ENCODE assay signal across 10 cellular contexts in genomic region chr4:111400736-111401135, GRCh38.
DNase-seq lines count a peak whose midpoint lies in the region; ATAC-seq, FAIRE-seq and TF ChIP-seq lines count a peak whose summit lies in the region.
"Had no signal": no experiment of that assay in that cellular context is flagged by ENCODE, and none has a peak within 500 bp of the region (broad histone marks: within the 10 kb centered on the region; RNA-seq: fewer than 3 reads in every experiment).

No MANE protein-coding gene starts in this region.

- no peaks in the 10 kb centered on the region for H3K36me3 Mint-ChIP-seq in activated CD8-positive, alpha-beta T cell treated with anti-CD3 and anti-CD28 coated beads, Interleukin-2, amount 10 ng/mL, durations not matched to agents 7 days and 5 days (ENCODE audit: low read depth)
- H3K36me3 Mint-ChIP-seq: stimulated activated naive B cell treated with anti-CD40 and anti-IgM and Interleukin-4, amounts not matched to agents 10 μg/mL and 1 μg/mL and 100 μg/mL, for 72 hours had no signal

- H3K27me3 Mint-ChIP-seq in activated CD8-positive, alpha-beta T cell treated with anti-CD3 and anti-CD28 coated beads, Interleukin-2, amount 10 ng/mL, durations not matched to agents 7 days and 5 days (ENCODE audit: low read depth): no peaks in the 10 kb centered on the region
- H3K27me3 Mint-ChIP-seq: stimulated activated naive B cell treated with anti-CD40 and anti-IgM and Interleukin-4, amounts not matched to agents 10 μg/mL and 1 μg/mL and 100 μg/mL, for 72 hours had no signal

- no peak for FAIRE-seq in endothelial cell of umbilical vein (lab: Jason Lieb, UNC)

- H3K27ac Mint-ChIP-seq in activated CD8-positive, alpha-beta T cell treated with anti-CD3 and anti-CD28 coated beads, Interleukin-2, amount 10 ng/mL, durations not matched to agents 7 days and 5 days: no peak overlapping the region
- H3K27ac Mint-ChIP-seq: activated T-helper 1 cell treated with anti-CD3 and anti-CD28 coated beads, Interleukin-12 subunit alpha, Interleukin-12 subunit beta, Interleukin-2, Interleukin-4 antibody, amounts not matched to agents 30 ng/mL and 10 ng/mL and 1 ng/mL, durations not matched to agents 14 hours and 24 hours and 36 hours; stimulated activated naive B cell treated with anti-CD40 and anti-IgM and Interleukin-4, amounts not matched to agents 10 μg/mL and 1 μg/mL and 100 μg/mL, for 72 hours had no signal

- no peak overlapping the region for H3K4me3 ChIP-seq in endothelial cell of umbilical vein (replicated peaks in 1 of 3; ENCODE audit: insufficient read depth in 1 of 3, low read depth in 1 of 3, low read length in 3 of 3)
- no peak overlapping the region for H3K4me3 ChIP-seq in mesendoderm (ENCODE audit: low read length)

- peak; percentile 65 for DNase-seq in EH (ENCODE audit: low read depth)
- DNase-seq in NCI-H345 (lab: John Stamatoyannopoulos, UW): peak; percentile 93
- peak; percentile 39 for DNase-seq in endothelial cell of umbilical vein (ENCODE audit: low read depth, low spot score)
- DNase-seq in nucleus accumbens (lab: John Stamatoyannopoulos, UW): peak in 29 of 56 donors; percentile 1 to 67 (median 19)
- DNase-seq in KG1 (lab: John Stamatoyannopoulos, UW): no peak
- no peak for DNase-seq in activated CD8-positive, alpha-beta T cell treated with anti-CD3 and anti-CD28 coated beads, Interleukin-2, amount 10 ng/mL, durations not matched to agents 7 days and 5 days
- no peak for DNase-seq in mesendoderm
- DNase-seq in KBM-7: no peak
- DNase-seq: stimulated activated naive B cell treated with anti-CD40 and anti-IgM and Interleukin-4, amounts not matched to agents 10 μg/mL and 1 μg/mL and 100 μg/mL, for 72 hours had no signal

- no peaks in the 10 kb centered on the region for H3K4me1 Mint-ChIP-seq in activated CD8-positive, alpha-beta T cell treated with anti-CD3 and anti-CD28 coated beads, Interleukin-2, amount 10 ng/mL, durations not matched to agents 7 days and 5 days (ENCODE audit: low read depth)
- H3K4me1 Mint-ChIP-seq: stimulated activated naive B cell treated with anti-CD40 and anti-IgM and Interleukin-4, amounts not matched to agents 10 μg/mL and 1 μg/mL and 100 μg/mL, for 72 hours had no signal

- H3K4me2 ChIP-seq in endothelial cell of umbilical vein (ENCODE audit: insufficient read depth, low read length): no peak overlapping the region
- H3K4me2 ChIP-seq in mesendoderm (ENCODE audit: low read length): no peak overlapping the region

- intact Hi-C loops in endothelial cell of umbilical vein (cut with micrococcal nuclease): no loop called here

- no peak overlapping the region for H3K4ac ChIP-seq in mesendoderm (ENCODE audit: low read depth, low read length)

- H2AK5ac ChIP-seq in mesendoderm (ENCODE audit: low read length): no peak overlapping the region

- in situ Hi-C loops in KBM-7 (cut with MboI; ENCODE audit: low pct_unique_long_range_greater_than_20kb, low sequenced_read_pairs): no loop called here

- no CpG with 5 or more reads among the region's 4 CpGs for WGBS in mesendoderm (ENCODE audit: extremely low coverage, insufficient coverage, low lambda C conversion rate)

- H3K18ac ChIP-seq in mesendoderm (ENCODE audit: low read length): no peak overlapping the region

- no TSS peak for BruUV-seq in endothelial cell of umbilical vein (replicated peaks; lab: Mats Ljungman, UMichigan)

- no peaks in the 10 kb centered on the region for H3K27me3 ChIP-seq in endothelial cell of umbilical vein (ENCODE audit: control insufficient read depth in 2 of 2, insufficient read depth in 2 of 2, low read length in 2 of 2)
- no peaks in the 10 kb centered on the region for H3K27me3 ChIP-seq in mesendoderm (ENCODE audit: insufficient read depth, low read length, poor library complexity)

- dilution Hi-C loops in endothelial cell of umbilical vein (cut with MboI; ENCODE audit: extremely low pct_ligation_motif_present, low sequenced_read_pairs): no loop called here

- no peak overlapping the region for H3K23ac ChIP-seq in mesendoderm (ENCODE audit: low read length)

- no peaks in the 10 kb centered on the region for H3K79me2 ChIP-seq in endothelial cell of umbilical vein (ENCODE audit: control insufficient read depth, insufficient read depth, low read length)
- no peaks in the 10 kb centered on the region for H3K79me2 ChIP-seq in mesendoderm (ENCODE audit: control insufficient read depth, insufficient read depth, low read length)

- no peaks in the 10 kb centered on the region for H3K9me1 ChIP-seq in endothelial cell of umbilical vein (replicated peaks; ENCODE audit: control insufficient read depth, extremely low read depth, insufficient read depth, low read length)

- no peaks in the 10 kb centered on the region for H3K9me3 Mint-ChIP-seq in activated CD8-positive, alpha-beta T cell treated with anti-CD3 and anti-CD28 coated beads, Interleukin-2, amount 10 ng/mL, durations not matched to agents 7 days and 5 days (ENCODE audit: insufficient read depth)
- H3K9me3 Mint-ChIP-seq: activated T-helper 1 cell treated with anti-CD3 and anti-CD28 coated beads, Interleukin-12 subunit alpha, Interleukin-12 subunit beta, Interleukin-2, Interleukin-4 antibody, amounts not matched to agents 30 ng/mL and 10 ng/mL and 1 ng/mL, durations not matched to agents 14 hours and 24 hours and 36 hours had no signal

- H3K9me3 ChIP-seq in endothelial cell of umbilical vein (replicated peaks; ENCODE audit: control insufficient read depth, insufficient read depth, low read length): no peaks in the 10 kb centered on the region

- TF ChIP-seq CTCF in endothelial cell of umbilical vein (IDR thresholded peaks at IDR 0.05; ENCODE audit: extremely low read depth in 1 of 2, insufficient read depth in 1 of 2, low read depth in 1 of 2, low read length in 2 of 2): no peak

- no peak for TF ChIP-seq POLR2A in endothelial cell of umbilical vein (IDR thresholded peaks at IDR 0.05; ENCODE audit: low read depth, low read length)

- no peak overlapping the region for H2BK15ac ChIP-seq in mesendoderm (replicated peaks; ENCODE audit: low read depth)

- H4K5ac ChIP-seq in mesendoderm (ENCODE audit: low read length): no peak overlapping the region

- H3K4me1 ChIP-seq in endothelial cell of umbilical vein (ENCODE audit: control insufficient read depth, extremely low read depth, insufficient read depth, low read length): no peaks in the 10 kb centered on the region
- no peaks in the 10 kb centered on the region for H3K4me1 ChIP-seq in mesendoderm (ENCODE audit: control insufficient read depth, low read depth, low read length)

- CTCF ChIA-PET in endothelial cell of umbilical vein (lab: Charles Lee): interaction anchor here (1.1 kb wide), 1 partner anchor 118 kb away, joined by 3 read pairs; no protein-coding TSS in a partner anchor
- CTCF ChIA-PET in activated CD8-positive, alpha-beta T cell treated with anti-CD3 and anti-CD28 coated beads, Interleukin-2, amount 10 ng/mL, durations not matched to agents 7 days and 5 days (lab: Charles Lee): no interaction called here

- no peaks in the 10 kb centered on the region for H3K79me1 ChIP-seq in mesendoderm (ENCODE audit: low read length)

- ATAC-seq in activated CD8-positive, alpha-beta T cell treated with anti-CD3 and anti-CD28 coated beads, Interleukin-2, amount 10 ng/mL, durations not matched to agents 7 days and 5 days: no peak
- ATAC-seq: stimulated activated naive B cell treated with anti-CD40 and anti-IgM and Interleukin-4, amounts not matched to agents 10 μg/mL and 1 μg/mL and 100 μg/mL, for 72 hours had no signal

- POLR2A ChIA-PET in endothelial cell of umbilical vein (lab: Charles Lee): no interaction called here
- POLR2A ChIA-PET in activated CD8-positive, alpha-beta T cell treated with anti-CD3 and anti-CD28 coated beads, Interleukin-2, amount 10 ng/mL, durations not matched to agents 7 days and 5 days (lab: Charles Lee): no interaction called here

- no peak overlapping the region for H3K56ac ChIP-seq in mesendoderm (ENCODE audit: low read length)

- H3K9ac ChIP-seq in endothelial cell of umbilical vein (replicated peaks; ENCODE audit: extremely low read depth, insufficient read depth, low read length) (no peak overlapping the region), mesendoderm (ENCODE audit: low read length) (no peak overlapping the region)

- no peak overlapping the region for H2BK120ac ChIP-seq in mesendoderm (ENCODE audit: low read depth, low read length)

- no peak overlapping the region for H2AFZ ChIP-seq in endothelial cell of umbilical vein (ENCODE audit: low read depth, low read length)

- no peak overlapping the region for H4K8ac ChIP-seq in mesendoderm (ENCODE audit: low read depth, low read length)

- no peak overlapping the region for H3K27ac ChIP-seq in endothelial cell of umbilical vein (ENCODE audit: insufficient read depth, low read depth, low read length)
- H3K27ac ChIP-seq in mesendoderm (ENCODE audit: low read depth, low read length): no peak overlapping the region

- no peaks in the 10 kb centered on the region for H4K20me1 ChIP-seq in endothelial cell of umbilical vein (replicated peaks; ENCODE audit: control insufficient read depth, extremely low read depth, insufficient read depth, low read length)

- no peak overlapping the region for H3K4me3 Mint-ChIP-seq in activated CD8-positive, alpha-beta T cell treated with anti-CD3 and anti-CD28 coated beads, Interleukin-2, amount 10 ng/mL, durations not matched to agents 7 days and 5 days
- H3K4me3 Mint-ChIP-seq: activated T-helper 1 cell treated with anti-CD3 and anti-CD28 coated beads, Interleukin-12 subunit alpha, Interleukin-12 subunit beta, Interleukin-2, Interleukin-4 antibody, amounts not matched to agents 30 ng/mL and 10 ng/mL and 1 ng/mL, durations not matched to agents 14 hours and 24 hours and 36 hours; stimulated activated naive B cell treated with anti-CD40 and anti-IgM and Interleukin-4, amounts not matched to agents 10 μg/mL and 1 μg/mL and 100 μg/mL, for 72 hours had no signal

- no peak overlapping the region for H2BK5ac ChIP-seq in mesendoderm (ENCODE audit: low read length)

- no peaks in the 10 kb centered on the region for H3K36me3 ChIP-seq in endothelial cell of umbilical vein (ENCODE audit: control insufficient read depth in 2 of 2, extremely low read depth in 1 of 2, insufficient read depth in 2 of 2, low read length in 2 of 2)
- no peaks in the 10 kb centered on the region for H3K36me3 ChIP-seq in mesendoderm (ENCODE audit: control insufficient read depth, insufficient read depth, low read length)

TF ChIP-seq in endothelial cell of umbilical vein, 7 proteins besides CTCF, POLR2A, EP300 and RAD21 (continues in another document):
- TF ChIP-seq MYC (IDR thresholded peaks at IDR 0.05; ENCODE audit: low read depth, low read length): no peak
- no peak for TF ChIP-seq POLR2AphosphoS5 (IDR thresholded peaks at IDR 0.05; ENCODE audit: insufficient read depth, low read depth, low read length)
- TF ChIP-seq GATA2 (IDR thresholded peaks at IDR 0.05; ENCODE audit: insufficient read depth, insufficient read length, low read depth, low read length): no peak
- TF ChIP-seq MAX (IDR thresholded peaks at IDR 0.05; ENCODE audit: insufficient read depth, insufficient read length): no peak
- no peak for TF ChIP-seq EZH2 (IDR thresholded peaks at IDR 0.05; ENCODE audit: borderline replicate concordance, low read depth, low read length, severe bottlenecking)

Comparison
In these comparisons a context has a peak if more than half of its experiments do, and no peak if none do; other contexts are left out.
1. DNase-seq: peak in EH (single experiment), NCI-H345 (single experiment), endothelial cell of umbilical vein (single experiment) and nucleus accumbens (29 of 56); none in KG1 (single experiment), activated CD8-positive, alpha-beta T cell treated with anti-CD3 and anti-CD28 coated beads, Interleukin-2, amount 10 ng/mL, durations not matched to agents 7 days and 5 days (single experiment), mesendoderm (single experiment) and KBM-7 (single experiment).